In genomic region chr1:214255509-214255908, GRCh38 we compare ENCODE assay signal across 8 cellular contexts.
"Had no signal": no experiment of that assay in that cellular context is flagged by ENCODE, and none has a peak within 500 bp of the region (broad histone marks: within the 10 kb centered on the region; RNA-seq: fewer than 3 reads in every experiment).

No MANE protein-coding gene starts in this region.

- FAIRE-seq: G401.6, GM12878, GM12891, GM12892, GM18507, GM19239 had no signal

- DNase-seq: GDM1, GF-D8 had no signal

- H3K4me3 ChIP-seq: GM12878 had no signal

- ATAC-seq: GM12878 had no signal
